In the genomic region with DNA sequence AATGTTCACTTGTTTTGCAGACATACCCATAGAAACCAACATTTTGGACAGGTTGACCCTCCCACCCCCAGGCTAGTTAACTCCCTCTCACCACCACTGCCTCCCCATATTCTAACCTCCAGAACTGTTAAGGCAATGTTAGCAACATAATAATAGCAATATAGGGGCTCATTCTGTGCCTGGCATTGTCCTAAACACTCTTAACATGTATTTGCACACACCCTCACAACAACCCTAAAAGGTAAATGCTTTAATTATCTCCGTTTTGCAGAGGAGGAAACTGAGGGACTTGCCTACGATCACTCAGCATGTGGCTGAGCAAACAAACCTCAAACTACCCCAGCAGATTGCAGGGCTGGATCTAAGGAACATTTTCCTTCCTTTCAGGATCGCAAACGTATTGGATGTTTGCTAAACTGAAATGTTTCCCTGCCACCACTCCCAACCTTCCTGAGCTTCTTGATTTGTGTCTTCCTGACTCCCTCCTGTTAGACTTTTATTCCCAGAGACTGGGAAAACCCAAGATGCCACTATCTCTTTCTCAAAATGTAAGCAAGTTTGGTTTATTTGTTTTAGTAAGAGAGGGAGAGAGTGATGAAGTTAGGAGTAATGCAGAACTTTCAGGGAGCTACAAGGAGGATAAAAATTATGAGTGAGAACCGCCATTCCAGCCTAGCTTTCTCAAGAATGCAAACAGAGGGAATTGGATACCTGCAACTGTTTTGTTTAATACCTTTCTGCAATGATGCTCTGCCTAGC, we compare ENCODE assay signal across 17 cellular contexts. TPM values are rescaled to one million over a fixed set of nuclear protein-coding genes. Genes with fewer than 3 reads are reported as not detected.
DNase-seq lines count a peak whose midpoint lies in the region; ATAC-seq and TF ChIP-seq lines count a peak whose summit lies in the region.
"Had no signal": no experiment of that assay in that cellular context is flagged by ENCODE, and none has a peak within 500 bp of the region (broad histone marks: within the 10 kb centered on the region; RNA-seq: fewer than 3 reads in every experiment).

No MANE protein-coding gene starts in this region.

- peak overlapping the region; percentile 60 for H3K4me3 ChIP-seq in GM23338
- H3K4me3 ChIP-seq: HAP-1, skin epidermis, testis had no signal

- H3K36me3 ChIP-seq in GM23338 (ENCODE audit: insufficient read depth): peaks cover 4% of the 10 kb centered on the region; the same call in 1 of the 2 replicates

- no peaks in the 10 kb centered on the region; the same call in 1 of the 2 replicates for H3K79me2 ChIP-seq in GM23338 (replicated peaks; ENCODE audit: insufficient read depth)

- peaks cover 31% of the 10 kb centered on the region for H3K4me1 Mint-ChIP-seq in GM23338
- H3K4me1 Mint-ChIP-seq in brain: peaks cover 51% of the 10 kb centered on the region
- H3K4me1 Mint-ChIP-seq in nephron progenitor cell: peaks cover 52% of the 10 kb centered on the region
- H3K4me1 Mint-ChIP-seq: activated naive CD4-positive, alpha-beta T cell treated with anti-CD3 and anti-CD28 coated beads, Interleukin-2, amount 50 U/mL, for 24 hours had no signal

- peak overlapping the region; percentile 87 for H3K4me3 Mint-ChIP-seq in GM23338
- H3K4me3 Mint-ChIP-seq in brain: peak overlapping the region in 4 of 5 experiments; percentile 46 to 68 (median 52)
- peak overlapping the region; percentile 72 for H3K4me3 Mint-ChIP-seq in nephron progenitor cell
- H3K4me3 Mint-ChIP-seq: activated naive CD4-positive, alpha-beta T cell treated with anti-CD3 and anti-CD28 coated beads, Interleukin-2, amount 50 U/mL, for 24 hours had no signal

- ATAC-seq in GM23338: no peak
- ATAC-seq in HG03280 (IDR thresholded peaks at IDR 0.05; ENCODE audit: unreplicated experiment): no peak

- no peaks in the 10 kb centered on the region for H4K20me1 ChIP-seq in GM23338 (replicated peaks; ENCODE audit: insufficient read depth)

- H3K27me3 Mint-ChIP-seq in GM23338 (ENCODE audit: insufficient read depth, low read depth, poor library complexity): peaks cover 5% of the 10 kb centered on the region
- peaks cover 6% of the 10 kb centered on the region for H3K27me3 Mint-ChIP-seq in brain
- no peaks in the 10 kb centered on the region for H3K27me3 Mint-ChIP-seq in nephron progenitor cell (ENCODE audit: low read depth, poor library complexity)

- DNase-seq in GM23338 (ENCODE audit: low spot score) (peak; percentile 17), NCI-H1417 (lab: John Stamatoyannopoulos, UW) (peak in 2 of 3 experiments; percentile 63 to 87), nephron progenitor cell (no peak), H4 (ENCODE audit: low spot score) (no peak), HCEC 1CT (no peak)
- DNase-seq: activated CD4-positive, alpha-beta T cell treated with anti-CD3 and anti-CD28 coated beads for 4 hours; activated T-cell treated with anti-CD3 and anti-CD28 coated beads for 4 hours; MM.1S; NCI-H226; T1000; testis had no signal

- no peaks in the 10 kb centered on the region for H3K9me2 ChIP-seq in GM23338 (ENCODE audit: insufficient read depth)

- no peaks in the 10 kb centered on the region for H3F3A ChIP-seq in GM23338 (replicated peaks; ENCODE audit: low read depth)

- H3K27me3 ChIP-seq in GM23338 (ENCODE audit: insufficient read depth): no peaks in the 10 kb centered on the region
- H3K27me3 ChIP-seq: testis had no signal

- H3K27ac Mint-ChIP-seq in GM23338 (peak overlapping the region; percentile 82), brain (peak overlapping the region in 3 of 5 experiments; percentile 13 to 76 (median 24)), nephron progenitor cell (peak overlapping the region; percentile 58)
- H3K27ac Mint-ChIP-seq: activated naive CD4-positive, alpha-beta T cell treated with anti-CD3 and anti-CD28 coated beads, Interleukin-2, amount 50 U/mL, for 24 hours had no signal

- peaks cover 30% of the 10 kb centered on the region for H3K4me1 ChIP-seq in GM23338 (ENCODE audit: insufficient read depth)
- H3K4me1 ChIP-seq: HAP-1, testis had no signal

- H2AFZ ChIP-seq in GM23338: no peak overlapping the region

- H3K36me3 Mint-ChIP-seq in GM23338 (ENCODE audit: low read depth) (peaks cover 4% of the 10 kb centered on the region; the same call in 2 of the 3 replicates), brain (no peaks in the 10 kb centered on the region), nephron progenitor cell (ENCODE audit: low read depth) (peaks cover 29% of the 10 kb centered on the region)
- H3K36me3 Mint-ChIP-seq: activated naive CD4-positive, alpha-beta T cell treated with anti-CD3 and anti-CD28 coated beads, Interleukin-2, amount 50 U/mL, for 24 hours had no signal

- H3K9me3 Mint-ChIP-seq in GM23338: no peaks in the 10 kb centered on the region
- H3K9me3 Mint-ChIP-seq in brain: no peaks in the 10 kb centered on the region
- H3K9me3 Mint-ChIP-seq in nephron progenitor cell: no peaks in the 10 kb centered on the region
- H3K9me3 Mint-ChIP-seq: activated naive CD4-positive, alpha-beta T cell treated with anti-CD3 and anti-CD28 coated beads, Interleukin-2, amount 50 U/mL, for 24 hours had no signal

- H3K4me2 ChIP-seq in GM23338: peak overlapping the region; percentile 74

- H3K27ac ChIP-seq in GM23338 (ENCODE audit: low read depth): peak overlapping the region; percentile 73
- H3K27ac ChIP-seq: skin epidermis, testis had no signal

- TF ChIP-seq CTCF in GM23338 (conservative IDR thresholded peaks at IDR 0.05; ENCODE audit: low read depth in 2 of 2) (no peak), brain (conservative IDR thresholded peaks at IDR 0.05) (no peak), nephron progenitor cell (IDR thresholded peaks at IDR 0.05) (no peak)

TF ChIP-seq in GM23338, 12 proteins besides CTCF, POLR2A, EP300 and RAD21:
- TF ChIP-seq CREB1 (CRISPR knock-in tag; IDR thresholded peaks at IDR 0.05; ENCODE audit: low read depth) (no peak), EZH2phosphoT487 (IDR thresholded peaks at IDR 0.05; ENCODE audit: unreplicated experiment) (no peak), JUNB (IDR thresholded peaks at IDR 0.05; ENCODE audit: unreplicated experiment) (no peak), ZNF114 (CRISPR knock-in tag; IDR thresholded peaks at IDR 0.05) (no peak), ETS1 (IDR thresholded peaks at IDR 0.05) (no peak), EZH2 (IDR thresholded peaks at IDR 0.05; ENCODE audit: low read depth, unreplicated experiment) (no peak), NANOG (IDR thresholded peaks at IDR 0.05; ENCODE audit: borderline replicate concordance) (no peak)

RNA-seq across cellular contexts. Expression of gene SCG5, which starts 1.3 kb away (rescaled TPM):
- 48.1 and 49.2 TPM in 2 replicates for total RNA-seq in GM23338 (2014; rRNA removed; shearing (Covaris generic))
- 64.4 and 73.3 TPM in 2 replicates for polyA plus RNA-seq in GM23338 (2016; fragmentation: Nextera tagmentation; extraction: Ambion mirVana)
- polyA plus RNA-seq in brain (ENCODE audit: insufficient read depth, low read depth, low replicate concordance): 151 TPM
- total RNA-seq in H4 (2014; rRNA removed; shearing (Covaris generic)): 0.64 and 0.95 TPM in 2 replicates
- total RNA-seq: SK-MEL-5 had no signal

RNA-seq across cellular contexts. Expression of gene ARHGAP11A, which starts 27.5 kb away (rescaled TPM):
- 38.7 and 43.1 TPM in 2 replicates for total RNA-seq in GM23338 (2014; rRNA removed; shearing (Covaris generic))
- 21.4 and 28.3 TPM in 2 replicates for polyA plus RNA-seq in GM23338 (2016; fragmentation: Nextera tagmentation; extraction: Ambion mirVana)
- 9.3 TPM for polyA plus RNA-seq in brain (ENCODE audit: insufficient read depth, low read depth, low replicate concordance)
- total RNA-seq in H4 (2014; rRNA removed; shearing (Covaris generic)): 31.3 and 32.5 TPM in 2 replicates

RNA-seq across cellular contexts. Expression of gene GOLGA8N, which starts 49.6 kb away (rescaled TPM):
- total RNA-seq in GM23338 (2014; rRNA removed; shearing (Covaris generic)): 0.50 and 14.8 TPM in 2 replicates
- 0.17 and 0.40 TPM in 2 replicates for polyA plus RNA-seq in GM23338 (2016; fragmentation: Nextera tagmentation; extraction: Ambion mirVana)
- 0.61 TPM for polyA plus RNA-seq in brain (ENCODE audit: insufficient read depth, low read depth, low replicate concordance)
- 0.45 and 0.91 TPM in 2 replicates for total RNA-seq in H4 (2014; rRNA removed; shearing (Covaris generic))

Comparison
In these comparisons a context has a peak if more than half of its experiments do, and no peak if none do; other contexts are left out.
1. DNase-seq: peak in GM23338 (single experiment) and NCI-H1417 (2 of 3); none in nephron progenitor cell (single experiment), H4 (single experiment) and HCEC 1CT (single experiment).
2. H3K27ac Mint-ChIP-seq: peak in every context shown above with its lines; median percentile 82 in GM23338; 58 in nephron progenitor cell; 24 in brain.
3. RNA of gene SCG5, which starts 1.3 kb away (total RNA-seq): 48.1 to 49.2 TPM in GM23338; 0.64 to 0.95 TPM in H4; every median in the first group is over 10 times any median in the second.
4. Peak in every context shown above with its lines, with median percentiles within 50 percentile points of each other: H3K4me3 Mint-ChIP-seq.